ENCODE assay signal across 9 cellular contexts in the genomic region with DNA sequence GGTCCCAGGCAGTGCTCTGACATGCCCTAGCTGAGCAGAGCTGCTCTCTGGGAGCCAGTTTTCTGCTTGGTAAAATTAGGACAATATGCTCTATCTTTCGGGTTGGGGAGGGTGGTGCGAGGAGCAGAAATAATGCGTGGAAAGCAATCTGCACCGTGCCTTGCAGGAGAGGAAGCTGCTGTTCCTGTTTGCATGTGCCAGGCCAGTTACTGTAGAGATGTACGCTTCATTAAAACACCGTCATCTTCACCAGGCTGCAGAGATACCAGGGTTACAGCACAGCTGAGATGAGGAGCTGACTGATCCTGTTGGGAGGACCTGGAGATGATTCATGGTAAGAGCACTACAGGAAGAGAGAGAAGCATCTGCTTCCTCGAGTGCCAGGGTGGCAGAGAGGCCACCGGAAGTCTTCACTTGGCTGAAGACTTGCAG.
DNase-seq lines count a peak whose midpoint lies in the region; ATAC-seq and TF ChIP-seq lines count a peak whose summit lies in the region.
"Had no signal": no experiment of that assay in that cellular context is flagged by ENCODE, and none has a peak within 500 bp of the region (broad histone marks: within the 10 kb centered on the region; RNA-seq: fewer than 3 reads in every experiment).

No MANE protein-coding gene starts in this region.

- peak; percentile 5 for DNase-seq in activated naive CD4-positive, alpha-beta T cell treated with Interleukin-2 at 50 U/mL for 16 hours
- DNase-seq in activated naive CD4-positive, alpha-beta T cell treated with anti-CD3 and anti-CD28 coated beads, Interleukin-2, amount 50 U/mL, for 16 hours = no peak
- DNase-seq in stimulated activated naive B cell treated with anti-CD40 and anti-IgM and Interleukin-4, amounts not matched to agents 10 μg/mL and 1 μg/mL and 100 μg/mL, for 72 hours = peak; percentile 31
- DNase-seq in NCI-H345 treated with DMSO at 0.1 percent for 48 hours (lab: John Stamatoyannopoulos, UW; ENCODE audit: unreplicated experiment) = no peak
- DNase-seq in activated effector memory CD4-positive, alpha-beta T cell treated with Interleukin-2 at 50 U/mL for 16 hours = no peak
- DNase-seq: activated CD4-positive, CD25-positive, alpha-beta regulatory T cell had no signal

- H3K4me1 Mint-ChIP-seq in dendritic cell treated with granulocyte-macrophage colony-stimulating factor and Interleukin-4, amounts not matched to agents 40 ng/mL and 50 ng/mL, for 4 days (ENCODE audit: low read depth) = peaks cover 60% of the 10 kb centered on the region
- H3K4me1 Mint-ChIP-seq in stimulated activated naive B cell treated with anti-CD40 and anti-IgM and Interleukin-4, amounts not matched to agents 10 μg/mL and 1 μg/mL and 100 μg/mL, for 72 hours = peaks cover 31 to 66% of the 10 kb centered on the region in 2 donors

- peak overlapping the region; percentile 81 for H3K27ac Mint-ChIP-seq in dendritic cell treated with granulocyte-macrophage colony-stimulating factor and Interleukin-4, amounts not matched to agents 40 ng/mL and 50 ng/mL, for 4 days
- H3K27ac Mint-ChIP-seq in stimulated activated naive B cell treated with anti-CD40 and anti-IgM and Interleukin-4, amounts not matched to agents 10 μg/mL and 1 μg/mL and 100 μg/mL, for 72 hours = peak overlapping the region; percentile 91

- peak; percentile 49 for ATAC-seq in SK-N-SH treated with all-trans-retinoic acid at 6 μM for 48 hours
- ATAC-seq in stimulated activated naive B cell treated with anti-CD40 and anti-IgM and Interleukin-4, amounts not matched to agents 10 μg/mL and 1 μg/mL and 100 μg/mL, for 72 hours (replicated peaks) = peak; percentile 33 to 66
- no peak for ATAC-seq in HG02884 (IDR thresholded peaks at IDR 0.05; ENCODE audit: unreplicated experiment)

- H3K27me3 Mint-ChIP-seq in dendritic cell treated with granulocyte-macrophage colony-stimulating factor and Interleukin-4, amounts not matched to agents 40 ng/mL and 50 ng/mL, for 4 days = no peaks in the 10 kb centered on the region
- H3K27me3 Mint-ChIP-seq in stimulated activated naive B cell treated with anti-CD40 and anti-IgM and Interleukin-4, amounts not matched to agents 10 μg/mL and 1 μg/mL and 100 μg/mL, for 72 hours = no peaks in the 10 kb centered on the region

- peak overlapping the region; percentile 50 for H3K4me3 Mint-ChIP-seq in dendritic cell treated with granulocyte-macrophage colony-stimulating factor and Interleukin-4, amounts not matched to agents 40 ng/mL and 50 ng/mL, for 4 days
- H3K4me3 Mint-ChIP-seq in stimulated activated naive B cell treated with anti-CD40 and anti-IgM and Interleukin-4, amounts not matched to agents 10 μg/mL and 1 μg/mL and 100 μg/mL, for 72 hours = peak overlapping the region; percentile 69 to 77

- no peaks in the 10 kb centered on the region for H3K36me3 Mint-ChIP-seq in dendritic cell treated with granulocyte-macrophage colony-stimulating factor and Interleukin-4, amounts not matched to agents 40 ng/mL and 50 ng/mL, for 4 days (ENCODE audit: low read depth)
- H3K36me3 Mint-ChIP-seq in stimulated activated naive B cell treated with anti-CD40 and anti-IgM and Interleukin-4, amounts not matched to agents 10 μg/mL and 1 μg/mL and 100 μg/mL, for 72 hours = peaks cover 0 to 2% of the 10 kb centered on the region in 2 donors

- no peaks in the 10 kb centered on the region for H3K9me3 Mint-ChIP-seq in dendritic cell treated with granulocyte-macrophage colony-stimulating factor and Interleukin-4, amounts not matched to agents 40 ng/mL and 50 ng/mL, for 4 days
- H3K9me3 Mint-ChIP-seq in stimulated activated naive B cell treated with anti-CD40 and anti-IgM and Interleukin-4, amounts not matched to agents 10 μg/mL and 1 μg/mL and 100 μg/mL, for 72 hours = no peaks in the 10 kb centered on the region

- intact Hi-C loops in dendritic cell treated with granulocyte-macrophage colony-stimulating factor and Interleukin-4, amounts not matched to agents 40 ng/mL and 50 ng/mL, for 4 days (cut with micrococcal nuclease) = no loop called here

TF ChIP-seq in SK-N-SH treated with all-trans-retinoic acid at 6 μM for 48 hours, 23 proteins besides CTCF, POLR2A, EP300 and RAD21:
- TF ChIP-seq CSDC2 (CRISPR knock-in tag; IDR thresholded peaks at IDR 0.05) = no peak
- TF ChIP-seq ZFP30 (CRISPR knock-in tag; IDR thresholded peaks at IDR 0.05) = no peak
- no peak for TF ChIP-seq ISL1 (CRISPR knock-in tag; IDR thresholded peaks at IDR 0.05)
- TF ChIP-seq ZC3H10 (CRISPR knock-in tag; IDR thresholded peaks at IDR 0.05) = no peak
- no peak for TF ChIP-seq ZNF8 (CRISPR knock-in tag; IDR thresholded peaks at IDR 0.05)
- no peak for TF ChIP-seq CSRNP3 (CRISPR knock-in tag; IDR thresholded peaks at IDR 0.05)
- no peak for TF ChIP-seq ESRRG (CRISPR knock-in tag; IDR thresholded peaks at IDR 0.05)
- TF ChIP-seq TCF4 (CRISPR knock-in tag; IDR thresholded peaks at IDR 0.05; ENCODE audit: borderline replicate concordance) = no peak
- no peak for TF ChIP-seq RARB (CRISPR knock-in tag; IDR thresholded peaks at IDR 0.05)

Comparison
In these comparisons a context has a peak if more than half of its experiments do, and no peak if none do; other contexts are left out.
1. DNase-seq: peak in activated naive CD4-positive, alpha-beta T cell treated with Interleukin-2 at 50 U/mL for 16 hours (single experiment) and stimulated activated naive B cell treated with anti-CD40 and anti-IgM and Interleukin-4, amounts not matched to agents 10 μg/mL and 1 μg/mL and 100 μg/mL, for 72 hours (single experiment); none in activated naive CD4-positive, alpha-beta T cell treated with anti-CD3 and anti-CD28 coated beads, Interleukin-2, amount 50 U/mL, for 16 hours (single experiment), NCI-H345 treated with DMSO at 0.1 percent for 48 hours (single experiment) and activated effector memory CD4-positive, alpha-beta T cell treated with Interleukin-2 at 50 U/mL for 16 hours (single experiment).